Comparison of ENCODE assay signal across 17 cellular contexts in genomic region chr16:63323722-63324121, GRCh38.
DNase-seq lines count a peak whose midpoint lies in the region; ATAC-seq and TF ChIP-seq lines count a peak whose summit lies in the region.
"Had no signal": no experiment of that assay in that cellular context is flagged by ENCODE, and none has a peak within 500 bp of the region (broad histone marks: within the 10 kb centered on the region; RNA-seq: fewer than 3 reads in every experiment).

No MANE protein-coding gene starts in this region.

- no peak overlapping the region for H4K5ac ChIP-seq in H9 (ENCODE audit: insufficient read length, low read depth, low read length)

- H3K9ac ChIP-seq in H9 (ENCODE audit: extremely low read depth, insufficient read length, low read length) (no peak overlapping the region), SK-N-SH (peak overlapping the region; percentile 24; the same call in 1 of the 2 replicates)
- H3K9ac ChIP-seq: BLaER1 had no signal

- H3K23me2 ChIP-seq in H9 (ENCODE audit: insufficient read length, low read depth, low read length, poor library complexity, severe bottlenecking) = no peaks in the 10 kb centered on the region

- H3K36me3 ChIP-seq in SK-N-SH (replicated peaks in 1 of 2; ENCODE audit: control insufficient read depth in 1 of 2, insufficient read depth in 2 of 2, low read length in 1 of 2) = no peaks in the 10 kb centered on the region
- H3K36me3 ChIP-seq: BLaER1, HAP-1 had no signal

- peak overlapping the region in 2 of 3 experiments; percentile 19 to 71; a peak in 3 of 7 replicates for H3K27ac Mint-ChIP-seq in H9
- H3K27ac Mint-ChIP-seq: CD14-positive monocyte; CD8-positive, alpha-beta T cell had no signal

- H2BK120ac ChIP-seq in H9 (ENCODE audit: low read depth, low read length, poor library complexity, severe bottlenecking) = no peak overlapping the region

- H3K23ac ChIP-seq in H9 (ENCODE audit: insufficient read length, low read depth, low read length) = no peak overlapping the region

- H3K4me1 ChIP-seq in H9 (ENCODE audit: insufficient read depth, low read length) (no peaks in the 10 kb centered on the region), SK-N-SH (ENCODE audit: control insufficient read depth in 1 of 2, insufficient read depth in 2 of 2, low read depth in 1 of 2, low read length in 1 of 2) (peaks cover 0 to 15% of the 10 kb centered on the region in 2 experiments; a peak in 2 of 4 replicates)
- H3K4me1 ChIP-seq: BLaER1 had no signal

- H3K4ac ChIP-seq in H9 (ENCODE audit: low read depth, low read length) = no peak overlapping the region

- H2AK5ac ChIP-seq in H9 (ENCODE audit: insufficient read length, low read length) = no peak overlapping the region

- no peak overlapping the region for H2BK12ac ChIP-seq in H9 (ENCODE audit: insufficient read length, low read depth, low read length)

- H3K4me2 ChIP-seq in H9 (ENCODE audit: insufficient read depth, insufficient read length, low read length) (no peak overlapping the region), SK-N-SH (peak overlapping the region; percentile 42)
- H3K4me2 ChIP-seq: BLaER1 had no signal

- H2AFZ ChIP-seq in H9 (ENCODE audit: low read length) (no peak overlapping the region), SK-N-SH (ENCODE audit: low read depth) (peak overlapping the region; percentile 63; the same call in 1 of the 2 replicates)

- H4K91ac ChIP-seq in H9 (ENCODE audit: insufficient read length, low read depth, low read length) = no peak overlapping the region

- H3K27me3 Mint-ChIP-seq in H9 (ENCODE audit: low read depth) = no peaks in the 10 kb centered on the region

- ATAC-seq in GM18519 (IDR thresholded peaks at IDR 0.05; ENCODE audit: low FRiP score, unreplicated experiment) (no peak), GM21717 (IDR thresholded peaks at IDR 0.05; ENCODE audit: unreplicated experiment) (no peak)
- ATAC-seq: CD8-positive, alpha-beta T cell; K562 had no signal

- POLR2A ChIA-PET in SK-N-SH (lab: Yijun Ruan, JAX) = no interaction called here

- TF ChIP-seq EP300 in SK-N-SH (IDR thresholded peaks at IDR 0.05; ENCODE audit: borderline replicate concordance in 1 of 2, low read depth in 1 of 2, low read length in 1 of 2) = no peak

- H2BK5ac ChIP-seq in H9 (ENCODE audit: insufficient read length, low read length) = no peak overlapping the region

- no peaks in the 10 kb centered on the region for H3K79me2 ChIP-seq in H9 (ENCODE audit: insufficient read depth, low read length)
- H3K79me2 ChIP-seq in SK-N-SH (ENCODE audit: insufficient read depth) = no peaks in the 10 kb centered on the region

- H3K9me3 ChIP-seq in H9 (ENCODE audit: control insufficient read depth, low read depth, low read length) (no peaks in the 10 kb centered on the region), SK-N-SH (no peaks in the 10 kb centered on the region)
- H3K9me3 ChIP-seq: BLaER1, HAP-1 had no signal

- H3K9me3 Mint-ChIP-seq in H9 = peaks cover 0 to 4% of the 10 kb centered on the region in 2 experiments; a peak in 1 of 5 replicates

- H3T11ph ChIP-seq in H9 (ENCODE audit: low read length) = no peak overlapping the region

- H3K4me1 Mint-ChIP-seq in H9 = peaks cover 17 to 18% of the 10 kb centered on the region in 2 experiments
- H3K4me1 Mint-ChIP-seq: CD14-positive monocyte had no signal

- no peak overlapping the region for H3K56ac ChIP-seq in H9 (ENCODE audit: insufficient read length, low read depth, low read length)

- H3K36me3 Mint-ChIP-seq in H9 (ENCODE audit: insufficient read depth in 1 of 3, low read depth in 3 of 3) = peaks cover 2 to 12% (median 7%) of the 10 kb centered on the region in 3 experiments; a peak in 4 of 7 replicates
- H3K36me3 Mint-ChIP-seq: CD14-positive monocyte; CD8-positive, alpha-beta T cell had no signal

- no peak overlapping the region for H3K4me3 ChIP-seq in SK-N-SH (ENCODE audit: low read depth in 2 of 2, low read length in 1 of 2)
- H3K4me3 ChIP-seq: BLaER1, HAP-1, K562 had no signal

- no peak for TF ChIP-seq RAD21 in SK-N-SH (IDR thresholded peaks at IDR 0.05; ENCODE audit: low read length)

- TF ChIP-seq CTCF in H9 (conservative IDR thresholded peaks at IDR 0.05) = no peak
- no peak for TF ChIP-seq CTCF in SK-N-SH (IDR thresholded peaks at IDR 0.05)

- no CpG with 5 or more reads among the region's 2 CpGs for WGBS in H9 (ENCODE audit: extremely low coverage, insufficient read length, low lambda C conversion rate)
- WGBS in SK-N-SH (ENCODE audit: low lambda C conversion rate) = 84% methylated on average over 2 of the region's 2 CpGs

- H3K79me1 ChIP-seq in H9 (ENCODE audit: insufficient read depth, low read depth, low read length, poor library complexity, severe bottlenecking) = no peaks in the 10 kb centered on the region

- H3F3A ChIP-seq in SK-N-SH (replicated peaks; ENCODE audit: insufficient read depth) = peaks cover 30% of the 10 kb centered on the region

- no peak overlapping the region for H3K18ac ChIP-seq in H9 (ENCODE audit: insufficient read length, low read depth, low read length)

- H3K4me3 Mint-ChIP-seq in H9 = no peak overlapping the region
- H3K4me3 Mint-ChIP-seq: CD14-positive monocyte; CD8-positive, alpha-beta T cell had no signal

- DNase-seq in H9 (no peak), SK-N-SH (no peak), epithelial cell of prostate (ENCODE audit: low read depth, low spot score) (no peak), NCI-H1417 (lab: John Stamatoyannopoulos, UW) (no peak)
- DNase-seq: ACHN; Calu3; CD8-positive, alpha-beta T cell; DMS53; DND-41; EL; IMR-90 had no signal

- H3K27me3 ChIP-seq in H9 (ENCODE audit: insufficient read depth, low read length) (no peaks in the 10 kb centered on the region), SK-N-SH (ENCODE audit: insufficient read depth) (no peaks in the 10 kb centered on the region)
- H3K27me3 ChIP-seq: BLaER1 had no signal

- CTCF ChIA-PET in SK-N-SH (lab: Yijun Ruan, JAX) = no interaction called here

- H3K27ac ChIP-seq in H9 (ENCODE audit: insufficient read length, low read depth, low read length) (no peak overlapping the region), SK-N-SH (ENCODE audit: low read depth in 2 of 2, low read length in 1 of 2) (peak overlapping the region in 1 of 2 experiments; percentile 82; a peak in 2 of 4 replicates), epithelial cell of prostate (peak overlapping the region; percentile 19)
- H3K27ac ChIP-seq: BLaER1 had no signal

- H2BK20ac ChIP-seq in H9 (ENCODE audit: low read depth, low read length, poor library complexity, severe bottlenecking) = no peak overlapping the region

- no peak overlapping the region for H4K8ac ChIP-seq in H9 (replicated peaks; ENCODE audit: insufficient read length, low read depth, low read length)

- no peaks in the 10 kb centered on the region for H3K9me2 ChIP-seq in SK-N-SH

- H2BK15ac ChIP-seq in H9 (ENCODE audit: low read depth, low read length) = no peak overlapping the region

- H3K14ac ChIP-seq in H9 (ENCODE audit: insufficient read depth, low read length) = no peak overlapping the region

- H4K20me1 ChIP-seq in H9 (ENCODE audit: control insufficient read depth, insufficient read depth, insufficient read length) = no peaks in the 10 kb centered on the region
- no peaks in the 10 kb centered on the region for H4K20me1 ChIP-seq in SK-N-SH (ENCODE audit: insufficient read depth)
- H4K20me1 ChIP-seq: BLaER1 had no signal

TF ChIP-seq in SK-N-SH, 30 proteins besides CTCF, POLR2A, EP300 and RAD21:
- TF ChIP-seq, protein P1, sequence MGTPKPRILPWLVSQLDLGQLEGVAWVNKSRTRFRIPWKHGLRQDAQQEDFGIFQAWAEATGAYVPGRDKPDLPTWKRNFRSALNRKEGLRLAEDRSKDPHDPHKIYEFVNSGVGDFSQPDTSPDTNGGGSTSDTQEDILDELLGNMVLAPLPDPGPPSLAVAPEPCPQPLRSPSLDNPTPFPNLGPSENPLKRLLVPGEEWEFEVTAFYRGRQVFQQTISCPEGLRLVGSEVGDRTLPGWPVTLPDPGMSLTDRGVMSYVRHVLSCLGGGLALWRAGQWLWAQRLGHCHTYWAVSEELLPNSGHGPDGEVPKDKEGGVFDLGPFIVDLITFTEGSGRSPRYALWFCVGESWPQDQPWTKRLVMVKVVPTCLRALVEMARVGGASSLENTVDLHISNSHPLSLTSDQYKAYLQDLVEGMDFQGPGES (IDR thresholded peaks at IDR 0.05; ENCODE audit: low read depth, low read length) = no peak
- no peak for TF ChIP-seq RXRA (IDR thresholded peaks at IDR 0.05; ENCODE audit: borderline replicate concordance, low read depth)
- TF ChIP-seq MAX (IDR thresholded peaks at IDR 0.05; ENCODE audit: low read depth) = no peak
- no peak for TF ChIP-seq POLR2AphosphoS5 (IDR thresholded peaks at IDR 0.05; ENCODE audit: low read depth, low read length)
- TF ChIP-seq NFIC (IDR thresholded peaks at IDR 0.05; ENCODE audit: borderline replicate concordance) = no peak
- no peak for TF ChIP-seq GATA2 (CRISPR knock-in tag; IDR thresholded peaks at IDR 0.05)
- TF ChIP-seq ELF1 (IDR thresholded peaks at IDR 0.05) = no peak
- TF ChIP-seq TEAD4 (IDR thresholded peaks at IDR 0.05; ENCODE audit: borderline replicate concordance, insufficient read depth) = no peak
- no peak for TF ChIP-seq CHD2 (IDR thresholded peaks at IDR 0.05; ENCODE audit: low read length, partially characterized antibody)
